2 cellular contexts compared by ENCODE assay signal in the genomic region with DNA sequence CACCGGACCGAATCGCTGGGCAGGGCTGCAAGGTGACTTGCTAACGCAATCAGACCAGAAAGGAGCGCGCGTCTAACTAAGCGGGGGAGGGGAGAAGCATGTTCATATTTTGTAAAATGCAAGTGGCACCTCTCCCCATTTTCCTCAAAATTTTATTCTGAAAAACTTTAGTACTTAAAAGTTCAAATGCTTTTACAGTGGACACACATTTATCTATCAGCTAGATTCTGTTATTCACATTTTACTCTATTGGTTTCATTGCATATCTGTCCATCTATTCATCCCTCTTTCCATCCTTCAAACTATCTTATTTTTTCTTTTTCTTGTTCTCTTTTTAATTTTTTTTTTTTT.
TF ChIP-seq lines count a peak whose summit lies in the region.

No MANE protein-coding gene starts in this region.

TF ChIP-seq in A549, 52 proteins besides CTCF, POLR2A, EP300 and RAD21 (continued from another document):
- TF ChIP-seq, protein P1, sequence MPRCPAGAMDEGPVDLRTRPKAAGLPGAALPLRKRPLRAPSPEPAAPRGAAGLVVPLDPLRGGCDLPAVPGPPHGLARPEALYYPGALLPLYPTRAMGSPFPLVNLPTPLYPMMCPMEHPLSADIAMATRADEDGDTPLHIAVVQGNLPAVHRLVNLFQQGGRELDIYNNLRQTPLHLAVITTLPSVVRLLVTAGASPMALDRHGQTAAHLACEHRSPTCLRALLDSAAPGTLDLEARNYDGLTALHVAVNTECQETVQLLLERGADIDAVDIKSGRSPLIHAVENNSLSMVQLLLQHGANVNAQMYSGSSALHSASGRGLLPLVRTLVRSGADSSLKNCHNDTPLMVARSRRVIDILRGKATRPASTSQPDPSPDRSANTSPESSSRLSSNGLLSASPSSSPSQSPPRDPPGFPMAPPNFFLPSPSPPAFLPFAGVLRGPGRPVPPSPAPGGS (IDR thresholded peaks at IDR 0.05): no peak
- TF ChIP-seq RFX5 (IDR thresholded peaks at IDR 0.05) (0 out of 2 replicates have a peak, but pooled peaks have one; percentile 7), HOXB5 (CRISPR knock-in tag; IDR thresholded peaks at IDR 0.05) (0 out of 2 replicates have a peak, but pooled peaks have one; percentile 8), CEBPB (IDR thresholded peaks at IDR 0.05) (no peak)

TF ChIP-seq in K562, 482 proteins besides CTCF, POLR2A, EP300 and RAD21 (continued from another document):
- TF ChIP-seq, protein P2, sequence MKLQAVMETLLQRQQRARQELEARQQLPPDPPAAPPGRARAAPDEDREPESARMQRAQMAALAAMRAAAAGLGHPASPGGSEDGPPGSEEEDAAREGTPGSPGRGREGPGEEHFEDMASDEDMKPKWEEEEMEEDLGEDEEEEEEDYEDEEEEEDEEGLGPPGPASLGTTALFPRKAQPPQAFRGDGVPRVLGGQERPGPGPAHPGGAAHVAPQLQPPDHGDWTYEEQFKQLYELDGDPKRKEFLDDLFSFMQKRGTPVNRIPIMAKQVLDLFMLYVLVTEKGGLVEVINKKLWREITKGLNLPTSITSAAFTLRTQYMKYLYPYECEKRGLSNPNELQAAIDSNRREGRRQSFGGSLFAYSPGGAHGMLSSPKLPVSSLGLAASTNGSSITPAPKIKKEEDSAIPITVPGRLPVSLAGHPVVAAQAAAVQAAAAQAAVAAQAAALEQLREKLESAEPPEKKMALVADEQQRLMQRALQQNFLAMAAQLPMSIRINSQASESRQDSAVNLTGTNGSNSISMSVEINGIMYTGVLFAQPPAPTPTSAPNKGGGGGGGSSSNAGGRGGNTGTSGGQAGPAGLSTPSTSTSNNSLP (IDR thresholded peaks at IDR 0.05; ENCODE audit: borderline replicate concordance, low read depth, low read length): no peak
- TF ChIP-seq CEBPG (CRISPR knock-in tag; IDR thresholded peaks at IDR 0.05): no peak
- peak in 1 of 2 experiments; percentile 68; a peak in 1 of 4 replicates for TF ChIP-seq CEBPG (tag; conservative IDR thresholded peaks at IDR 0.05 in 1 of 2, IDR thresholded peaks at IDR 0.05 in 1 of 2)
- TF ChIP-seq CC2D1A (IDR thresholded peaks at IDR 0.05): no peak
- TF ChIP-seq HNRNPLL (IDR thresholded peaks at IDR 0.05; ENCODE audit: low read depth, low read length, poor library complexity, severe bottlenecking): peak; percentile 32
- no peak for TF ChIP-seq NRF1 (conservative IDR thresholded peaks at IDR 0.05 in 1 of 2, IDR thresholded peaks at IDR 0.05 in 1 of 2)
